ENCODE assay signal across 8 cellular contexts in the genomic region with DNA sequence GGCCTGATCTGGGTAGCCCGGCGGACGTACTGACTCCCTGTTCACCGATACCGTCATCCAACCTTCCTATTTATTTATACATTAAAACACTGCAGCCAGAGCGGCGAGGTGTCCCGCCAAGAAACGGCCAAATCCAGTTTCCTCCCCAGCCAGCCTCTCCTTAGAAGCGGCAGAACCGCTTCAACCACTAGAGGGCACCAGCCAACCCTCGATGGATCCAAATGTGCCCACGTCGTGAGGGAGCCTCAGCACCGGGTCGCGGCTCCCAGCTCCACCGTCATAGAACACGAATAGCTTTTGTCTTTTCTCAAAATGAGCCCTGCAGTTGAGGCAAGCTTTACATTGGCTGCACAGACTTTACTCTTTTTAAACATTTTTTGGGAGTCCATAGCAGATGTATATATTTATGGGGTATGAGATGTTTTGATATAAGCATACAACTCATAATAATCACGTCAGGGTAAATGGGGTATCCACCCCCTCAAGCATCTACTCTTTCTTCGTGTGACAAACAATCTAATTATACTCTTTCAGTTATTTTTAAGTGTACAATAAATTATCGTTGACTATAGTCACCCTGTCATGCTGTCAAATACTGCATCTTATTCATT. TPM values are rescaled to one million over a fixed set of nuclear protein-coding genes. Genes with fewer than 3 reads are reported as not detected.
DNase-seq lines count a peak whose midpoint lies in the region; ATAC-seq and TF ChIP-seq lines count a peak whose summit lies in the region.

No MANE protein-coding gene starts in this region.

- peaks cover 42% of the 10 kb centered on the region for H3K27me3 Mint-ChIP-seq in neural progenitor cell (ENCODE audit: insufficient read depth, low read depth)

- TF ChIP-seq CTCF in DOHH2 (IDR thresholded peaks at IDR 0.05; ENCODE audit: low read depth, low read length, poor library complexity, severe bottlenecking) (peak; percentile 94), RWPE1 (conservative IDR thresholded peaks at IDR 0.05; ENCODE audit: low read depth) (peak; percentile 93), neural progenitor cell (IDR thresholded peaks at IDR 0.05) (peak; percentile 97)

- H3K4me2 ChIP-seq in DOHH2 (ENCODE audit: low read length): peak overlapping the region; percentile 47
- no peak overlapping the region for H3K4me2 ChIP-seq in Karpas-422 (ENCODE audit: low read depth, low read length, poor library complexity, severe bottlenecking)
- peak overlapping the region; percentile 84 for H3K4me2 ChIP-seq in neural progenitor cell

- H3K4me3 Mint-ChIP-seq in neural progenitor cell: peak overlapping the region; percentile 67

- peak; percentile 87 for ATAC-seq in GM21786 (IDR thresholded peaks at IDR 0.05; ENCODE audit: unreplicated experiment)

- H3K27ac ChIP-seq in DOHH2 (ENCODE audit: low read depth, low read length) (no peak overlapping the region), Karpas-422 (ENCODE audit: low read length) (no peak overlapping the region), RWPE1 (no peak overlapping the region), neural progenitor cell (no peak overlapping the region), stomach smooth muscle (ENCODE audit: low read length) (no peak overlapping the region)

- no peak overlapping the region for H3K9ac ChIP-seq in Karpas-422 (ENCODE audit: low read length)
- H3K9ac ChIP-seq in neural progenitor cell: no peak overlapping the region
- H3K9ac ChIP-seq in stomach smooth muscle (ENCODE audit: low read length in 2 of 2): peak overlapping the region in 1 of 2 donors; percentile 47

- H3F3A ChIP-seq in DOHH2 (ENCODE audit: control insufficient read depth, insufficient read depth): no peaks in the 10 kb centered on the region
- H3F3A ChIP-seq in neural progenitor cell (ENCODE audit: low read depth): no peaks in the 10 kb centered on the region

- DNase-seq in Karpas-422: peak; percentile 85
- peak; percentile 74 for DNase-seq in RWPE1 (ENCODE audit: low spot score)
- DNase-seq in activated T-helper 1 cell treated with anti-CD3 and anti-CD28 coated beads, Interleukin-2, amount 50 U/mL, for 16 hours (ENCODE audit: low read depth in 1 of 2, low spot score in 1 of 2): peak; percentile 59 to 60
- peak; percentile 55 for DNase-seq in fibroblast of the conjunctiva (ENCODE audit: low read depth)
- DNase-seq in neural progenitor cell (ENCODE audit: low spot score): peak; percentile 92

- no peaks in the 10 kb centered on the region for H3K9me2 ChIP-seq in DOHH2 (replicated peaks; ENCODE audit: control insufficient read depth, low read length)
- no peaks in the 10 kb centered on the region for H3K9me2 ChIP-seq in Karpas-422 (replicated peaks; ENCODE audit: insufficient read depth, low read length)

- H3K4me1 ChIP-seq in DOHH2 (ENCODE audit: control insufficient read depth, low read length): peaks cover 3% of the 10 kb centered on the region; the same call in 1 of the 2 replicates
- no peaks in the 10 kb centered on the region for H3K4me1 ChIP-seq in Karpas-422 (ENCODE audit: low read length)
- H3K4me1 ChIP-seq in neural progenitor cell: no peaks in the 10 kb centered on the region
- peaks cover 12% of the 10 kb centered on the region for H3K4me1 ChIP-seq in stomach smooth muscle (ENCODE audit: control insufficient read depth, insufficient read depth, low read length)

- H3K27me3 ChIP-seq in DOHH2 (ENCODE audit: control insufficient read depth, low read length) (peaks cover 5% of the 10 kb centered on the region; the same call in 1 of the 2 replicates), Karpas-422 (ENCODE audit: low read length) (no peaks in the 10 kb centered on the region), neural progenitor cell (peaks cover 77% of the 10 kb centered on the region), stomach smooth muscle (ENCODE audit: control insufficient read depth in 1 of 2, insufficient read depth in 2 of 2, low read length in 2 of 2) (peaks cover 0 to under 1% of the 10 kb centered on the region in 2 donors)

- H3K36me3 Mint-ChIP-seq in neural progenitor cell: no peaks in the 10 kb centered on the region

- H3K4me1 Mint-ChIP-seq in neural progenitor cell: peaks cover 7% of the 10 kb centered on the region

- H3K79me2 ChIP-seq in DOHH2 (ENCODE audit: control insufficient read depth, low read length) (no peaks in the 10 kb centered on the region), Karpas-422 (ENCODE audit: low read length) (no peaks in the 10 kb centered on the region), neural progenitor cell (ENCODE audit: low read depth) (no peaks in the 10 kb centered on the region)

- H3K4me3 ChIP-seq in DOHH2 (ENCODE audit: low read length) (peak overlapping the region; percentile 0; the same call in 1 of the 2 replicates), Karpas-422 (ENCODE audit: low read length) (no peak overlapping the region), neural progenitor cell (peak overlapping the region; percentile 40), stomach smooth muscle (ENCODE audit: low read length in 2 of 2) (peak overlapping the region; percentile 65 to 66)

- POLR2A ChIA-PET in RWPE1 (lab: Yijun Ruan, JAX; ENCODE audit: low non-redundant PET): no interaction called here

- H3K9me3 Mint-ChIP-seq in neural progenitor cell: peaks cover 4% of the 10 kb centered on the region

- H4K20me1 ChIP-seq in DOHH2 (ENCODE audit: control insufficient read depth, insufficient read depth, low read depth, low read length) (no peaks in the 10 kb centered on the region), Karpas-422 (ENCODE audit: insufficient read depth, low read depth, low read length) (no peaks in the 10 kb centered on the region), neural progenitor cell (ENCODE audit: low read depth) (no peaks in the 10 kb centered on the region)

- H3K36me3 ChIP-seq in DOHH2 (ENCODE audit: control insufficient read depth, low read length): no peaks in the 10 kb centered on the region
- no peaks in the 10 kb centered on the region for H3K36me3 ChIP-seq in Karpas-422 (ENCODE audit: insufficient read depth, low read length)
- no peaks in the 10 kb centered on the region for H3K36me3 ChIP-seq in neural progenitor cell
- no peaks in the 10 kb centered on the region for H3K36me3 ChIP-seq in stomach smooth muscle (ENCODE audit: control insufficient read depth in 2 of 2, insufficient read depth in 2 of 2, low read length in 2 of 2)

- H2AFZ ChIP-seq in Karpas-422 (ENCODE audit: low read length): no peak overlapping the region
- peak overlapping the region; percentile 85 for H2AFZ ChIP-seq in neural progenitor cell (replicated peaks)

- H3K9me3 ChIP-seq in DOHH2 (ENCODE audit: control insufficient read depth, insufficient read depth, low read length): no peaks in the 10 kb centered on the region
- H3K9me3 ChIP-seq in Karpas-422 (ENCODE audit: low read length): no peaks in the 10 kb centered on the region
- no peaks in the 10 kb centered on the region for H3K9me3 ChIP-seq in neural progenitor cell (ENCODE audit: low read depth)
- no peaks in the 10 kb centered on the region for H3K9me3 ChIP-seq in stomach smooth muscle (ENCODE audit: control insufficient read depth in 2 of 2, low read length in 2 of 2)

- H3K27ac Mint-ChIP-seq in neural progenitor cell: no peak overlapping the region

- CTCF ChIA-PET in RWPE1 (lab: Yijun Ruan, JAX): interaction anchor here (0.5 to 1.5 kb wide), 14 partner anchors 12 to 984 kb away, joined by 3 to 7 read pairs (median 4); no protein-coding TSS in a partner anchor

RNA-seq across cellular contexts. Expression of gene HELT, which starts 13.0 kb away (rescaled TPM):
- not detected in 2 replicates for total RNA-seq in Karpas-422 (2014; rRNA removed; shearing (Covaris generic); ENCODE audit: low replicate concordance)
- not detected in 2 replicates for total RNA-seq in neural progenitor cell (ENCODE audit: low replicate concordance)
